20 cellular contexts compared by ENCODE assay signal in genomic region chr9:126935630-126936029, GRCh38.
"Had no signal": no experiment of that assay in that cellular context is flagged by ENCODE, and none has a peak within 500 bp of the region (broad histone marks: within the 10 kb centered on the region; RNA-seq: fewer than 3 reads in every experiment).

No MANE protein-coding gene starts in this region.

- H3K4me3 ChIP-seq: cardiac muscle cell, prostate gland, suprapubic skin, transverse colon, vagina had no signal

- H3K9me3 ChIP-seq: prostate gland, suprapubic skin, transverse colon, vagina had no signal

- ATAC-seq: activated T-cell treated with anti-CD3 and anti-CD28 coated beads, Interleukin-2, amount 50 U/mL, for 72 hours; left ventricle myocardium superior; right cardiac atrium; stimulated activated naive CD8-positive, alpha-beta T cell treated with anti-CD3 and anti-CD28 coated beads, Interleukin-15, amount 100 ng/mL, for 72 hours had no signal

- H3K27ac ChIP-seq: cardiac muscle cell, epithelial cell of prostate, prostate gland, suprapubic skin, transverse colon, vagina had no signal

- H3K36me3 ChIP-seq: cardiac muscle cell, prostate gland, suprapubic skin, transverse colon, vagina had no signal

- H3K4me1 ChIP-seq: prostate gland, vagina had no signal

- H3K27me3 ChIP-seq: cardiac muscle cell, suprapubic skin, transverse colon, vagina had no signal

- FAIRE-seq: frontal cortex, small intestine had no signal

- DNase-seq: activated CD4-positive, CD25-positive, alpha-beta regulatory T cell treated with anti-CD3 and anti-CD28 coated beads, Interleukin-2, amount 50 U/mL, for 72 hours; activated naive CD4-positive, alpha-beta T cell treated with anti-CD3 and anti-CD28 coated beads, Interleukin-2, amount 50 U/mL, for 16 hours; activated T-cell treated with anti-CD3 and anti-CD28 coated beads, Interleukin-2, amount 50 U/mL, for 72 hours; dermis blood vessel endothelial cell; kidney glomerular epithelial cell; left ventricle myocardium superior; right cardiac atrium; small intestine; stimulated activated CD4-positive, alpha-beta T cell treated with anti-CD3 and anti-CD28 coated beads, Interleukin-15, amount 100 ng/mL, for 24 hours; stimulated activated CD4-positive, alpha-beta T cell treated with anti-CD3 and anti-CD28 coated beads, Interleukin-2, amount 100 ng/mL, for 48 hours; stimulated activated naive CD8-positive, alpha-beta T cell treated with anti-CD3 and anti-CD28 coated beads, Interleukin-15, amount 100 ng/mL, for 72 hours; T-helper 1 cell; T1000; transverse colon had no signal
